26 cellular contexts compared by ENCODE assay signal in genomic region chr16:66494916-66495315, GRCh38.
"Had no signal": no experiment of that assay in that cellular context is flagged by ENCODE, and none has a peak within 500 bp of the region (broad histone marks: within the 10 kb centered on the region; RNA-seq: fewer than 3 reads in every experiment).

No MANE protein-coding gene starts in this region.

- ATAC-seq: activated CD4-positive, alpha-beta T cell treated with anti-CD3 and anti-CD28 coated beads for 36 hours; activated CD8-positive, alpha-beta memory T cell treated with anti-CD3 and anti-CD28 coated beads, Interleukin-2, amount 10 ng/mL, durations not matched to agents 7 days and 5 days; activated CD8-positive, alpha-beta T cell treated with anti-CD3 and anti-CD28 coated beads for 36 hours; activated naive CD8-positive, alpha-beta T cell treated with anti-CD3 and anti-CD28 coated beads, Interleukin-2, amount 50 U/mL, for 24 hours; activated T-cell treated with anti-CD3 and anti-CD28 coated beads, Interleukin-2, amount 50 U/mL, for 4 hours; activated T-helper 17 cell treated with anti-CD3 and anti-CD28 coated beads, Interleukin-2, amount 50 U/mL, for 72 hours; body of pancreas; foreskin keratinocyte; gastrocnemius medialis; heart left ventricle had no signal

- H3K4me3 Mint-ChIP-seq: activated CD4-positive, alpha-beta T cell treated with anti-CD3 and anti-CD28 coated beads for 36 hours; activated CD4-positive, alpha-beta T cell treated with anti-CD3 and anti-CD28 coated beads, Interleukin-2, amount 10 ng/mL, durations not matched to agents 24 days and 14 days; activated CD8-positive, alpha-beta memory T cell treated with anti-CD3 and anti-CD28 coated beads, Interleukin-2, amount 10 ng/mL, durations not matched to agents 7 days and 5 days; activated CD8-positive, alpha-beta T cell treated with anti-CD3 and anti-CD28 coated beads for 36 hours; activated naive CD8-positive, alpha-beta T cell treated with anti-CD3 and anti-CD28 coated beads for 36 hours; activated naive CD8-positive, alpha-beta T cell treated with anti-CD3 and anti-CD28 coated beads, Interleukin-2, amount 50 U/mL, for 24 hours; activated T-cell treated with anti-CD3 and anti-CD28 coated beads, Interleukin-2, amount 50 U/mL, for 4 hours; activated T-helper 17 cell treated with anti-CD3 and anti-CD28 coated beads, Interleukin-2, amount 50 U/mL, for 72 hours had no signal

- H3K36me3 Mint-ChIP-seq: activated CD8-positive, alpha-beta memory T cell treated with anti-CD3 and anti-CD28 coated beads, Interleukin-2, amount 10 ng/mL, durations not matched to agents 7 days and 5 days; activated naive CD8-positive, alpha-beta T cell treated with anti-CD3 and anti-CD28 coated beads for 36 hours had no signal

- H3K27ac Mint-ChIP-seq: activated CD4-positive, alpha-beta T cell treated with anti-CD3 and anti-CD28 coated beads for 36 hours; activated CD4-positive, alpha-beta T cell treated with anti-CD3 and anti-CD28 coated beads, Interleukin-2, amount 10 ng/mL, durations not matched to agents 24 days and 14 days; activated CD8-positive, alpha-beta memory T cell treated with anti-CD3 and anti-CD28 coated beads, Interleukin-2, amount 10 ng/mL, durations not matched to agents 7 days and 5 days; activated CD8-positive, alpha-beta T cell treated with anti-CD3 and anti-CD28 coated beads for 36 hours; activated naive CD8-positive, alpha-beta T cell treated with anti-CD3 and anti-CD28 coated beads for 36 hours; activated naive CD8-positive, alpha-beta T cell treated with anti-CD3 and anti-CD28 coated beads, Interleukin-2, amount 50 U/mL, for 24 hours; activated T-helper 17 cell treated with anti-CD3 and anti-CD28 coated beads, Interleukin-2, amount 50 U/mL, for 72 hours had no signal

- H3K27me3 Mint-ChIP-seq: activated CD4-positive, alpha-beta T cell treated with anti-CD3 and anti-CD28 coated beads for 36 hours; activated CD8-positive, alpha-beta T cell treated with anti-CD3 and anti-CD28 coated beads for 36 hours; activated naive CD8-positive, alpha-beta T cell treated with anti-CD3 and anti-CD28 coated beads for 36 hours; activated naive CD8-positive, alpha-beta T cell treated with anti-CD3 and anti-CD28 coated beads, Interleukin-2, amount 50 U/mL, for 24 hours; activated T-helper 17 cell treated with anti-CD3 and anti-CD28 coated beads, Interleukin-2, amount 50 U/mL, for 72 hours had no signal

- DNase-seq: activated CD4-positive, alpha-beta T cell treated with anti-CD3 and anti-CD28 coated beads for 36 hours; activated CD4-positive, alpha-beta T cell treated with anti-CD3 and anti-CD28 coated beads, Interleukin-2, amount 10 ng/mL, durations not matched to agents 24 days and 14 days; activated CD4-positive, CD25-positive, alpha-beta regulatory T cell; activated CD4-positive, CD25-positive, alpha-beta regulatory T cell treated with anti-CD3 and anti-CD28 coated beads, Interleukin-2, amount 50 U/mL, for 72 hours; activated CD8-positive, alpha-beta memory T cell treated with anti-CD3 and anti-CD28 coated beads, Interleukin-2, amount 10 ng/mL, durations not matched to agents 7 days and 5 days; activated CD8-positive, alpha-beta memory T cell treated with anti-CD3 and anti-CD28 coated beads, Interleukin-2, amount 50 U/mL, for 4 hours; activated CD8-positive, alpha-beta T cell treated with anti-CD3 and anti-CD28 coated beads for 36 hours; activated effector memory CD4-positive, alpha-beta T cell treated with Interleukin-2 at 50 U/mL for 16 hours; activated gamma-delta T cell treated with Interleukin-2 at 50 U/mL for 16 hours; activated naive CD4-positive, alpha-beta T cell treated with anti-CD3 and anti-CD28 coated beads, Interleukin-2, amount 50 U/mL, for 16 hours; activated naive CD4-positive, alpha-beta T cell treated with Interleukin-2 at 50 U/mL for 16 hours; activated naive CD8-positive, alpha-beta T cell treated with anti-CD3 and anti-CD28 coated beads for 36 hours; activated naive CD8-positive, alpha-beta T cell treated with anti-CD3 and anti-CD28 coated beads, Interleukin-2, amount 50 U/mL, for 24 hours; activated T-cell treated with anti-CD3 and anti-CD28 coated beads, Interleukin-2, amount 50 U/mL, for 4 hours; amygdala; caudate nucleus; colonic mucosa; effector CD8-positive, alpha-beta T cell; erythroblast; foreskin keratinocyte; glutamatergic neuron; T-helper 2 cell had no signal

- H3K9me3 Mint-ChIP-seq: activated CD4-positive, alpha-beta T cell treated with anti-CD3 and anti-CD28 coated beads, Interleukin-2, amount 10 ng/mL, durations not matched to agents 24 days and 14 days; activated naive CD8-positive, alpha-beta T cell treated with anti-CD3 and anti-CD28 coated beads for 36 hours; activated naive CD8-positive, alpha-beta T cell treated with anti-CD3 and anti-CD28 coated beads, Interleukin-2, amount 50 U/mL, for 24 hours; activated T-cell treated with anti-CD3 and anti-CD28 coated beads, Interleukin-2, amount 50 U/mL, for 4 hours; activated T-helper 17 cell treated with anti-CD3 and anti-CD28 coated beads, Interleukin-2, amount 50 U/mL, for 72 hours had no signal

- H3K4me1 Mint-ChIP-seq: activated CD4-positive, alpha-beta T cell treated with anti-CD3 and anti-CD28 coated beads for 36 hours; activated T-helper 17 cell treated with anti-CD3 and anti-CD28 coated beads, Interleukin-2, amount 50 U/mL, for 72 hours had no signal
